Comparison of ENCODE assay signal across 33 cellular contexts in genomic region chr5:158940977-158941376, GRCh38.
DNase-seq lines count a peak whose midpoint lies in the region; ATAC-seq and TF ChIP-seq lines count a peak whose summit lies in the region.
"Had no signal": no experiment of that assay in that cellular context is flagged by ENCODE, and none has a peak within 500 bp of the region (broad histone marks: within the 10 kb centered on the region; RNA-seq: fewer than 3 reads in every experiment).

No MANE protein-coding gene starts in this region.

- H4K8ac ChIP-seq in IMR-90 (ENCODE audit: low read depth in 2 of 2, low read length in 2 of 2): no peak overlapping the region

- no peak overlapping the region for H3K14ac ChIP-seq in IMR-90 (replicated peaks; ENCODE audit: low read depth, low read length)

- H3K36me3 ChIP-seq in IMR-90 (ENCODE audit: control insufficient read depth, insufficient read depth, low read length) (no peaks in the 10 kb centered on the region), subcutaneous abdominal adipose tissue (ENCODE audit: control insufficient read depth in 5 of 5, insufficient read depth in 5 of 5, low read length in 5 of 5) (peaks cover 17 to 42% (median 40%) of the 10 kb centered on the region in 5 donors), right atrium auricular region (no peaks in the 10 kb centered on the region)
- H3K36me3 ChIP-seq: gastroesophageal sphincter, neural progenitor cell, tibial nerve, WERI-Rb-1 had no signal

- H4K5ac ChIP-seq in IMR-90 (ENCODE audit: low read depth, low read length): no peak overlapping the region

- H3K23ac ChIP-seq in IMR-90 (ENCODE audit: low read depth, low read length): no peak overlapping the region

- H3K9me1 ChIP-seq in IMR-90 (ENCODE audit: insufficient read depth, low read length): no peaks in the 10 kb centered on the region

- ATAC-seq in HG02642 (IDR thresholded peaks at IDR 0.05; ENCODE audit: poor library complexity, unreplicated experiment) (peak; percentile 51), IMR-90 (ENCODE audit: low read depth) (no peak)
- ATAC-seq: activated naive CD8-positive, alpha-beta T cell treated with anti-CD3 and anti-CD28 coated beads, Interleukin-2, amount 50 U/mL, for 24 hours; gastroesophageal sphincter; K562; left lobe of liver had no signal

- H3K4me1 ChIP-seq in IMR-90 (ENCODE audit: control insufficient read depth, insufficient read depth, low read length) (0 out of 2 replicates have a peak, but pooled peaks cover 3% of the 10 kb centered on the region), subcutaneous abdominal adipose tissue (ENCODE audit: control insufficient read depth in 5 of 5, insufficient read depth in 5 of 5, low read length in 5 of 5) (peaks cover 5 to 39% (median 34%) of the 10 kb centered on the region in 5 donors), right atrium auricular region (peaks cover 0 to 7% of the 10 kb centered on the region in 2 donors)
- H3K4me1 ChIP-seq: parathyroid adenoma, tibial nerve had no signal

- peak overlapping the region; percentile 15; the same call in 1 of the 2 replicates for H2AK5ac ChIP-seq in IMR-90 (ENCODE audit: low read depth, low read length)

- H4K91ac ChIP-seq in IMR-90 (ENCODE audit: insufficient read depth, low read depth, low read length): no peak overlapping the region

- H3K36me3 Mint-ChIP-seq in Calu3 (ENCODE audit: insufficient read depth, unreplicated experiment): no peaks in the 10 kb centered on the region
- H3K36me3 Mint-ChIP-seq: immature natural killer cell had no signal

- BruUV-seq in IMR-90 (replicated peaks; lab: Mats Ljungman, UMichigan): no TSS peak
- no TSS peak for BruUV-seq in Calu3 (replicated peaks; lab: Mats Ljungman, UMichigan)

- H3K27ac ChIP-seq in IMR-90 (ENCODE audit: insufficient read depth, low read length): no peak overlapping the region
- peak overlapping the region; percentile 97 for H3K27ac ChIP-seq in subcutaneous abdominal adipose tissue (ENCODE audit: low read depth, low read length)
- no peak overlapping the region for H3K27ac ChIP-seq in right atrium auricular region
- H3K27ac ChIP-seq: gastroesophageal sphincter, neural progenitor cell, parathyroid adenoma, tibial nerve, WERI-Rb-1 had no signal

- peaks cover 63% of the 10 kb centered on the region for H3K27me3 Mint-ChIP-seq in Calu3 (ENCODE audit: unreplicated experiment)
- H3K27me3 Mint-ChIP-seq: CD4-positive, alpha-beta T cell; memory B cell had no signal

- no peak overlapping the region for H3K4me2 ChIP-seq in IMR-90 (ENCODE audit: low read depth, low read length)
- H3K4me2 ChIP-seq: neural progenitor cell, smooth muscle cell had no signal

- no peaks in the 10 kb centered on the region for H3K27me3 ChIP-seq in IMR-90 (ENCODE audit: control insufficient read depth, insufficient read depth, low read length)
- no peaks in the 10 kb centered on the region for H3K27me3 ChIP-seq in subcutaneous abdominal adipose tissue (ENCODE audit: control insufficient read depth in 5 of 5, insufficient read depth in 4 of 5, low read length in 5 of 5)
- no peaks in the 10 kb centered on the region for H3K27me3 ChIP-seq in right atrium auricular region
- H3K27me3 ChIP-seq: gastroesophageal sphincter, tibial nerve had no signal

- TF ChIP-seq CTCF in IMR-90 (conservative IDR thresholded peaks at IDR 0.05; ENCODE audit: low read depth, low read length) (no peak), right atrium auricular region (IDR thresholded peaks at IDR 0.05) (no peak), Calu3 (IDR thresholded peaks at IDR 0.05; ENCODE audit: unreplicated experiment) (no peak)

- H3K4me3 ChIP-seq in IMR-90 (ENCODE audit: insufficient read depth, low read depth, low read length) (no peak overlapping the region), subcutaneous abdominal adipose tissue (ENCODE audit: low read depth in 1 of 5, low read length in 5 of 5) (no peak overlapping the region), right atrium auricular region (no peak overlapping the region)
- H3K4me3 ChIP-seq: gastroesophageal sphincter, K562, neural progenitor cell, smooth muscle cell, tibial nerve had no signal

- no peak overlapping the region for H3K4me3 Mint-ChIP-seq in Calu3 (ENCODE audit: low read depth, unreplicated experiment)
- H3K4me3 Mint-ChIP-seq: activated CD4-positive, alpha-beta T cell treated with anti-CD3 and anti-CD28 coated beads, Interleukin-2, amount 10 ng/mL, durations not matched to agents 7 days and 5 days; activated naive CD8-positive, alpha-beta T cell treated with anti-CD3 and anti-CD28 coated beads, Interleukin-2, amount 50 U/mL, for 24 hours; activated T-cell treated with anti-CD3 and anti-CD28 coated beads, Interleukin-2, amount 50 U/mL, for 24 hours; CD4-positive, alpha-beta T cell; central memory CD8-positive, alpha-beta T cell; H9; immature natural killer cell; memory B cell; neural progenitor cell had no signal

- POLR2A ChIA-PET in IMR-90 (lab: Charles Lee; ENCODE audit: unreplicated experiment): no interaction called here

- intact Hi-C loops in IMR-90 (cut with micrococcal nuclease) (loop anchor here (10.0 kb wide), 1 partner anchor 164 kb away; no protein-coding TSS in a partner anchor), Calu3 (cut with micrococcal nuclease; ENCODE audit: unreplicated experiment) (loop anchor here (10.0 kb wide), 1 partner anchor 164 kb away; no protein-coding TSS in a partner anchor)

- dilution Hi-C loops in IMR-90 (cut with HindIII; ENCODE audit: low sequenced_read_pairs, unreplicated experiment): no loop called here

- TF ChIP-seq RAD21 in IMR-90 (IDR thresholded peaks at IDR 0.05; ENCODE audit: low read length): no peak

- DNase-seq in NCI-H82 (lab: John Stamatoyannopoulos, UW) (peak; percentile 30), NCI-H82 treated with DMSO at 0.1 percent for 48 hours (lab: John Stamatoyannopoulos, UW; ENCODE audit: unreplicated experiment) (no peak), IMR-90 (no peak), NCI-H774 (lab: John Stamatoyannopoulos, UW) (no peak), right atrium auricular region (ENCODE audit: low spot score) (no peak), Calu3 (no peak)
- DNase-seq: activated CD4-positive, alpha-beta T cell treated with anti-CD3 and anti-CD28 coated beads, Interleukin-2, amount 10 ng/mL, durations not matched to agents 7 days and 5 days; activated gamma-delta T cell treated with Interleukin-2 at 50 U/mL for 16 hours; activated naive CD8-positive, alpha-beta T cell treated with anti-CD3 and anti-CD28 coated beads, Interleukin-2, amount 50 U/mL, for 24 hours; activated T-cell treated with anti-CD3 and anti-CD28 coated beads, Interleukin-2, amount 50 U/mL, for 24 hours; CD4-positive, alpha-beta T cell; H9; hypothalamus; immature natural killer cell; NCI-H1105; NCI-H446 treated with DMSO at 0.1 percent for 48 hours; NK-92 treated with Interleukin-12 subunit alpha and Interleukin-12 subunit beta, amount 100 ng/mL, for 24 hours; Right ventricle myocardium superior; stimulated activated CD4-positive, alpha-beta T cell treated with anti-CD3 and anti-CD28 coated beads, Interleukin-2, amount 100 ng/mL, for 24 hours; SW 1271; T1000; WERI-Rb-1 had no signal

- no peak overlapping the region for H3K27ac Mint-ChIP-seq in Calu3 (ENCODE audit: unreplicated experiment)
- H3K27ac Mint-ChIP-seq: activated CD4-positive, alpha-beta T cell treated with anti-CD3 and anti-CD28 coated beads, Interleukin-2, amount 10 ng/mL, durations not matched to agents 7 days and 5 days; activated naive CD8-positive, alpha-beta T cell treated with anti-CD3 and anti-CD28 coated beads, Interleukin-2, amount 50 U/mL, for 24 hours; activated T-cell treated with anti-CD3 and anti-CD28 coated beads, Interleukin-2, amount 50 U/mL, for 24 hours; CD4-positive, alpha-beta T cell; H9; immature natural killer cell; neural progenitor cell had no signal

- H2BK15ac ChIP-seq in IMR-90 (ENCODE audit: low read depth, low read length): no peak overlapping the region

- H4K20me1 ChIP-seq in IMR-90 (ENCODE audit: insufficient read depth, low read length): no peaks in the 10 kb centered on the region

- H3K4ac ChIP-seq in IMR-90 (ENCODE audit: low read depth, low read length): no peak overlapping the region

- no peak overlapping the region for H2BK5ac ChIP-seq in IMR-90 (ENCODE audit: low read depth, low read length, poor library complexity, severe bottlenecking)

- H2AK9ac ChIP-seq in IMR-90 (replicated peaks; ENCODE audit: low read depth, low read length, poor library complexity): no peak overlapping the region

- in situ Hi-C loops in IMR-90 (cut with MboI; ENCODE audit: low sequenced_read_pairs): no loop called here

- H3K56ac ChIP-seq in IMR-90 (ENCODE audit: extremely low read depth, insufficient read depth, low read length): no peak overlapping the region

- H3K79me1 ChIP-seq in IMR-90 (ENCODE audit: low read depth in 1 of 2, low read length in 2 of 2): no peaks in the 10 kb centered on the region

- no peak overlapping the region for H3K9ac ChIP-seq in IMR-90 (ENCODE audit: low read depth, low read length)
- H3K9ac ChIP-seq in subcutaneous abdominal adipose tissue (ENCODE audit: low read length in 5 of 5): no peak overlapping the region
- H3K9ac ChIP-seq: neural progenitor cell, parathyroid adenoma had no signal

- no CpG with 5 or more reads among the region's 4 CpGs for WGBS in IMR-90 (ENCODE audit: extremely low coverage in 2 of 2, insufficient read length in 1 of 2), 2 experiments

- no peak overlapping the region for H2AFZ ChIP-seq in IMR-90 (replicated peaks; ENCODE audit: low read length, poor library complexity)
- H2AFZ ChIP-seq: neural progenitor cell, parathyroid adenoma had no signal

- peaks cover 8% of the 10 kb centered on the region for H3K4me1 Mint-ChIP-seq in Calu3 (ENCODE audit: low read depth, unreplicated experiment)
- H3K4me1 Mint-ChIP-seq: activated CD4-positive, alpha-beta T cell treated with anti-CD3 and anti-CD28 coated beads, Interleukin-2, amount 10 ng/mL, durations not matched to agents 7 days and 5 days; activated naive CD8-positive, alpha-beta T cell treated with anti-CD3 and anti-CD28 coated beads, Interleukin-2, amount 50 U/mL, for 24 hours; central memory CD8-positive, alpha-beta T cell; immature natural killer cell had no signal

- no peak overlapping the region for H3K18ac ChIP-seq in IMR-90 (ENCODE audit: low read depth, low read length)

- H3K9me3 ChIP-seq in IMR-90 (ENCODE audit: control insufficient read depth, insufficient read depth, low read length) (no peaks in the 10 kb centered on the region), subcutaneous abdominal adipose tissue (ENCODE audit: control insufficient read depth in 5 of 5, low read length in 5 of 5) (no peaks in the 10 kb centered on the region), right atrium auricular region (no peaks in the 10 kb centered on the region)
- H3K9me3 ChIP-seq: gastroesophageal sphincter had no signal

- H3K9me3 Mint-ChIP-seq in Calu3 (ENCODE audit: low read depth, unreplicated experiment): no peaks in the 10 kb centered on the region
- H3K9me3 Mint-ChIP-seq: activated CD4-positive, alpha-beta T cell treated with anti-CD3 and anti-CD28 coated beads, Interleukin-2, amount 10 ng/mL, durations not matched to agents 7 days and 5 days; activated naive CD8-positive, alpha-beta T cell treated with anti-CD3 and anti-CD28 coated beads, Interleukin-2, amount 50 U/mL, for 24 hours; activated T-cell treated with anti-CD3 and anti-CD28 coated beads, Interleukin-2, amount 50 U/mL, for 24 hours; CD4-positive, alpha-beta T cell; central memory CD8-positive, alpha-beta T cell; H9; memory B cell had no signal

- H2BK20ac ChIP-seq in IMR-90 (ENCODE audit: low read depth, low read length): peak overlapping the region; percentile 14; the same call in 1 of the 2 replicates

- no peak overlapping the region for H2BK120ac ChIP-seq in IMR-90 (ENCODE audit: low read depth, low read length)

- CTCF ChIA-PET in IMR-90 (lab: Yijun Ruan, JAX): no interaction called here
- CTCF ChIA-PET in Calu3 (lab: Charles Lee): no interaction called here

- no peak for TF ChIP-seq POLR2A in IMR-90 (IDR thresholded peaks at IDR 0.05; ENCODE audit: low read depth, low read length)
